ENCODE assay signal across 10 cellular contexts in the genomic region with DNA sequence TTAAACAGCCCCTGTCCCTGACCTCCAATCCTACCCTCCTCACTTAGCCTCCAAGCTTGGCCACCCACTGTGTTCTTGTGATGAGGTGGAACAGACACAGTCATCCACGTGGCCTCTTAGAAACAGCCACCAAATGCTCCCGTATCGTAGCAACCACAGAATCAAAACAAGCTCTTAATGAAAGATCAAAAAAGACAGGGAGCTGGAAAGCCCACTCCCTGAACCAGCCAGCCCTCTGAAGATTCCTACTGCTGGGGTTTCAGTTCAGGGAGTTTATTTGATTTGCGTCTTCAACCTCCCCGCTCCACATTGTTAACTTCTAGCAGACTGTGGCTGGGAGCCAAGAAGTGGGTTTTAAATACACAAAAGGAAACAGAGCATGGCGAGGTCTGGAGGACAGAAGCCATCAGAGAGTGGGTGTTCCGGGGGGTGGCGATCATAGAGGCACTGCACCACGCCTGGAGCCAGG.
DNase-seq lines count a peak whose midpoint lies in the region; ATAC-seq and TF ChIP-seq lines count a peak whose summit lies in the region.
"Had no signal": no experiment of that assay in that cellular context is flagged by ENCODE, and none has a peak within 500 bp of the region (broad histone marks: within the 10 kb centered on the region; RNA-seq: fewer than 3 reads in every experiment).

No MANE protein-coding gene starts in this region.

- no peaks in the 10 kb centered on the region for H3F3A ChIP-seq in PC-9 (ENCODE audit: insufficient read depth, low read depth)

- H3K9me3 Mint-ChIP-seq in activated T-helper 17 cell treated with anti-CD3 and anti-CD28 coated beads, Interleukin-2, amount 50 U/mL, for 72 hours, result no peaks in the 10 kb centered on the region

- no peaks in the 10 kb centered on the region for H3K9me2 ChIP-seq in PC-9 (ENCODE audit: insufficient read depth)

- no peaks in the 10 kb centered on the region for H3K36me3 ChIP-seq in PC-9 (ENCODE audit: low read depth)
- H3K36me3 ChIP-seq: tibial artery had no signal

- no peak overlapping the region for H3K4me2 ChIP-seq in PC-9

- peaks cover 16% of the 10 kb centered on the region for H3K27me3 Mint-ChIP-seq in activated T-helper 17 cell treated with anti-CD3 and anti-CD28 coated beads, Interleukin-2, amount 50 U/mL, for 72 hours

- CTCF ChIA-PET in PC-9 (lab: Charles Lee), result no interaction called here

- no peak overlapping the region for H3K27ac ChIP-seq in PC-9
- H3K27ac ChIP-seq: tibial artery had no signal

- BruUV-seq in PC-9 (replicated peaks; lab: Mats Ljungman, UMichigan), result no TSS peak

- no peaks in the 10 kb centered on the region for H3K36me3 Mint-ChIP-seq in activated T-helper 17 cell treated with anti-CD3 and anti-CD28 coated beads, Interleukin-2, amount 50 U/mL, for 72 hours (ENCODE audit: low read depth)

- H3K9me3 ChIP-seq in PC-9 (ENCODE audit: insufficient read depth, low read depth), result no peaks in the 10 kb centered on the region
- H3K9me3 ChIP-seq: tibial artery had no signal

- in situ Hi-C loops in KBM-7 (cut with MboI; ENCODE audit: low pct_unique_long_range_greater_than_20kb, low sequenced_read_pairs), result no loop called here

- H4K20me1 ChIP-seq in PC-9 (ENCODE audit: insufficient read depth), result no peaks in the 10 kb centered on the region

- H3K27ac Mint-ChIP-seq in activated T-helper 17 cell treated with anti-CD3 and anti-CD28 coated beads, Interleukin-2, amount 50 U/mL, for 72 hours, result no peak overlapping the region
- H3K27ac Mint-ChIP-seq: HFFc6 had no signal

- no peak overlapping the region for H2AFZ ChIP-seq in PC-9

- H3K27me3 ChIP-seq in PC-9 (ENCODE audit: insufficient read depth, low read depth), result peaks cover 66% of the 10 kb centered on the region
- H3K27me3 ChIP-seq: tibial artery had no signal

- no peaks in the 10 kb centered on the region for H3K79me2 ChIP-seq in PC-9 (ENCODE audit: low read depth)

- no peak for TF ChIP-seq POLR2A in erythroblast (IDR thresholded peaks at IDR 0.05; ENCODE audit: low read length)

- no peaks in the 10 kb centered on the region for H3K4me1 Mint-ChIP-seq in activated T-helper 17 cell treated with anti-CD3 and anti-CD28 coated beads, Interleukin-2, amount 50 U/mL, for 72 hours

- DNase-seq in AG08396 (ENCODE audit: low spot score) (peak; percentile 36), KBM-7 (peak; percentile 65), left kidney (ENCODE audit: low read depth, low spot score) (peak; percentile 98), erythroblast (lab: John Stamatoyannopoulos, UW) (no peak), PC-9 (no peak)
- DNase-seq: HFFc6, tibial artery had no signal

- TF ChIP-seq CTCF in PC-9 (conservative IDR thresholded peaks at IDR 0.05), result no peak

- ATAC-seq in activated T-helper 17 cell treated with anti-CD3 and anti-CD28 coated beads, Interleukin-2, amount 50 U/mL, for 72 hours (replicated peaks), result peak; percentile 39
- ATAC-seq in HG03521 (IDR thresholded peaks at IDR 0.05; ENCODE audit: unreplicated experiment) (no peak), HG02571 (IDR thresholded peaks at IDR 0.05; ENCODE audit: unreplicated experiment) (no peak)

- intact Hi-C loops in PC-9 (cut with micrococcal nuclease; ENCODE audit: unreplicated experiment), result no loop called here

- POLR2A ChIA-PET in PC-9 (lab: Charles Lee; ENCODE audit: unreplicated experiment), result no interaction called here

- no peak overlapping the region for H3K4me3 Mint-ChIP-seq in activated T-helper 17 cell treated with anti-CD3 and anti-CD28 coated beads, Interleukin-2, amount 50 U/mL, for 72 hours
- H3K4me3 Mint-ChIP-seq: HFFc6 had no signal

- no peak overlapping the region for H3K4me3 ChIP-seq in PC-9
- H3K4me3 ChIP-seq: tibial artery had no signal

- no peaks in the 10 kb centered on the region for H3K4me1 ChIP-seq in PC-9 (replicated peaks; ENCODE audit: insufficient read depth)

Comparison
In these comparisons a context has a peak if more than half of its experiments do, and no peak if none do; other contexts are left out.
1. DNase-seq: peak in AG08396 (single experiment), KBM-7 (single experiment) and left kidney (single experiment); none in erythroblast (0 of 2) and PC-9 (0 of 2).